8 cellular contexts compared by ENCODE assay signal in genomic region chr11:68214173-68215086, GRCh38. TPM values are rescaled to one million over a fixed set of nuclear protein-coding genes. Genes with fewer than 3 reads are reported as not detected.
DNase-seq lines count a peak whose midpoint lies in the region; TF ChIP-seq lines count a peak whose summit lies in the region.

No MANE protein-coding gene starts in this region.

- peak overlapping the region; percentile 81 for H3K4me3 Mint-ChIP-seq in T-helper 2 cell treated with Interferon-gamma antibody and Interleukin-4, amounts not matched to agents 5 μg/mL and 100 μg/mL, for 36 hours

- CTCF ChIA-PET in OCI-LY7 (lab: Charles Lee; ENCODE audit: unreplicated experiment) = no interaction called here

- H3K27ac Mint-ChIP-seq in T-helper 2 cell treated with Interferon-gamma antibody and Interleukin-4, amounts not matched to agents 5 μg/mL and 100 μg/mL, for 36 hours = no peak overlapping the region

- no TSS peak for BruUV-seq in OCI-LY7 (replicated peaks; lab: Mats Ljungman, UMichigan)

- TF ChIP-seq CTCF in OCI-LY7 (conservative IDR thresholded peaks at IDR 0.05; ENCODE audit: low read length) (no peak), vagina (IDR thresholded peaks at IDR 0.05) (no peak)

- H3K4me3 ChIP-seq in OCI-LY7 (ENCODE audit: low read depth, low read length, poor library complexity, severe bottlenecking) (peak overlapping the region; percentile 82), mucosa of rectum (ENCODE audit: low read length in 2 of 2) (peak overlapping the region; percentile 72 to 81), vagina (peak overlapping the region; percentile 82 to 94)

- H3K9me2 ChIP-seq in OCI-LY7 (ENCODE audit: insufficient read depth, low read length) = no peaks in the 10 kb centered on the region

- H3K4me2 ChIP-seq in OCI-LY7 (ENCODE audit: low read length) = peak overlapping the region; percentile 92

- H3K4me1 ChIP-seq in OCI-LY7 (ENCODE audit: insufficient read depth, low read length, poor library complexity, severe bottlenecking) = peaks cover 24% of the 10 kb centered on the region
- H3K4me1 ChIP-seq in mucosa of rectum (ENCODE audit: control insufficient read depth in 2 of 2, insufficient read depth in 2 of 2, low read length in 2 of 2) = peaks cover 33 to 42% of the 10 kb centered on the region in 2 donors
- H3K4me1 ChIP-seq in vagina = peaks cover 55% of the 10 kb centered on the region

- H3K79me2 ChIP-seq in OCI-LY7 (ENCODE audit: insufficient read depth, low read depth, low read length) = peaks cover 26% of the 10 kb centered on the region

- H3K36me3 ChIP-seq in OCI-LY7 (ENCODE audit: insufficient read depth, low read length) (no peaks in the 10 kb centered on the region), mucosa of rectum (ENCODE audit: control insufficient read depth in 2 of 2, insufficient read depth in 2 of 2, low read length in 2 of 2) (no peaks in the 10 kb centered on the region), vagina (no peaks in the 10 kb centered on the region)

- H3K9ac ChIP-seq in mucosa of rectum (ENCODE audit: low read depth in 1 of 2, low read length in 2 of 2) = peak overlapping the region; percentile 84 to 95

- H3K27ac ChIP-seq in OCI-LY7 (ENCODE audit: low read depth, low read length, poor library complexity, severe bottlenecking) = peak overlapping the region; percentile 73
- peak overlapping the region; percentile 97 to 98 for H3K27ac ChIP-seq in mucosa of rectum (ENCODE audit: low read depth in 2 of 2, low read length in 2 of 2)
- H3K27ac ChIP-seq in vagina = peak overlapping the region; percentile 98

- H3K4me1 Mint-ChIP-seq in T-helper 2 cell treated with Interferon-gamma antibody and Interleukin-4, amounts not matched to agents 5 μg/mL and 100 μg/mL, for 36 hours (ENCODE audit: low read depth) = peaks cover 23% of the 10 kb centered on the region

- DNase-seq in T-helper 2 cell treated with Interferon-gamma antibody and Interleukin-4, amounts not matched to agents 5 μg/mL and 100 μg/mL, for 36 hours (ENCODE audit: low spot score) = no peak
- DNase-seq in T-helper 2 cell = no peak
- DNase-seq in OCI-LY7 (ENCODE audit: low spot score) = no peak
- DNase-seq in ecto neural progenitor cell (ENCODE audit: low spot score) = peak; percentile 70
- DNase-seq in vagina (ENCODE audit: extremely low spot score in 2 of 2) = no peak
- DNase-seq in activated effector memory CD4-positive, alpha-beta T cell treated with Interleukin-2 at 50 U/mL for 16 hours = no peak
- no peak for DNase-seq in activated CD8-positive, alpha-beta memory T cell treated with anti-CD3 and anti-CD28 coated beads, Interleukin-2, amount 50 U/mL, for 48 hours

- no peaks in the 10 kb centered on the region for H3K9me3 ChIP-seq in OCI-LY7 (ENCODE audit: low read length)
- no peaks in the 10 kb centered on the region for H3K9me3 ChIP-seq in mucosa of rectum (ENCODE audit: control insufficient read depth in 2 of 2, low read length in 2 of 2)
- H3K9me3 ChIP-seq in vagina = no peaks in the 10 kb centered on the region

- H3K9me3 Mint-ChIP-seq in T-helper 2 cell treated with Interferon-gamma antibody and Interleukin-4, amounts not matched to agents 5 μg/mL and 100 μg/mL, for 36 hours = no peaks in the 10 kb centered on the region

- POLR2A ChIA-PET in OCI-LY7 (lab: Charles Lee) = no interaction called here

- peak overlapping the region; percentile 98 for H2AFZ ChIP-seq in OCI-LY7 (ENCODE audit: low read length)

- no peak for TF ChIP-seq POLR2A in vagina (IDR thresholded peaks at IDR 0.05)

- H3K36me3 Mint-ChIP-seq in T-helper 2 cell treated with Interferon-gamma antibody and Interleukin-4, amounts not matched to agents 5 μg/mL and 100 μg/mL, for 36 hours (ENCODE audit: low read depth) = no peaks in the 10 kb centered on the region

- H4K20me1 ChIP-seq in OCI-LY7 (ENCODE audit: insufficient read depth, low read length) = peaks cover 14% of the 10 kb centered on the region

- H3K27me3 ChIP-seq in mucosa of rectum (ENCODE audit: control insufficient read depth in 2 of 2, insufficient read depth in 2 of 2, low read length in 2 of 2) (no peaks in the 10 kb centered on the region), vagina (no peaks in the 10 kb centered on the region)

- H3K27me3 Mint-ChIP-seq in T-helper 2 cell treated with Interferon-gamma antibody and Interleukin-4, amounts not matched to agents 5 μg/mL and 100 μg/mL, for 36 hours (ENCODE audit: low read depth) = peaks cover 21% of the 10 kb centered on the region

- intact Hi-C loops in OCI-LY7 (cut with micrococcal nuclease; ENCODE audit: unreplicated experiment) = loop anchor here (5.0 kb wide), 1 partner anchor 83 kb away; no protein-coding TSS in a partner anchor
- intact Hi-C loops in vagina (cut with DNase I) = loop anchor here (5.0 kb wide), 1 partner anchor 168 kb away; no protein-coding TSS in a partner anchor

RNA-seq across cellular contexts. Expression of gene KMT5B, which starts 1.3 kb away (rescaled TPM):
- 13.9 and 14.3 TPM in 2 replicates for total RNA-seq in OCI-LY7 (2014; rRNA removed; shearing (Covaris generic))
- total RNA-seq in OCI-LY7 (2022) = 26.3 and 28.8 TPM in 2 replicates
- total RNA-seq in vagina = 35.4 TPM

RNA-seq across cellular contexts. Expression of gene C11orf24, which starts 57.3 kb away (rescaled TPM):
- total RNA-seq in OCI-LY7 (2014; rRNA removed; shearing (Covaris generic)) = 53.9 and 81.1 TPM in 2 replicates
- total RNA-seq in OCI-LY7 (2022) = 94.1 and 114 TPM in 2 replicates
- total RNA-seq in vagina = 38.1 TPM
